8 cellular contexts compared by ENCODE assay signal in the genomic region with DNA sequence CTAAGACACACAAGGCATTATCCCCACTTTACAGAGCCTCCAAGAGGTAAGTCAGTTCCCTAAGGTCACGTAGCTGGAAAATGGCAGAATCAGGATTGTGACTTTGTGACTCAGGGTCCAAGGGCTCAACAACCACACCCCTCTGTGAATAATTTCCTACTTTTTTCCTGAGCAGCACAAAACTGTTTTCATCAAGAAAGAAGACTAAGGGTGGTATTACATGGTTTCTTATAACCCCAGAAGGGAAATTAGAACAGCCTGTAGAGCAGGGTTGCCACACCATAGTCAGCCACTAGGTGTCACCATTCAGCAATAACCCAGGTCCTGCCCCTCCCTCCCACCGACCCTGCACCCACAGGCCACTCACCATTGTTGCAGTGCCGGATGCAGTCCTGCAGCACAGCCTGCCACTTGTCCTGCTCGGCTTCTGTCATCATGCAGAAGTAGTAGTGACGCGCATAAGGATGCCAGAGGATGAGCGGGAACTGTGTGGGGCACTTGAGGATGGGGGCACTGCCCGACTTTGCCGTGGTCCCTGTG.
DNase-seq lines count a peak whose midpoint lies in the region; ATAC-seq, FAIRE-seq and TF ChIP-seq lines count a peak whose summit lies in the region.

No MANE protein-coding gene starts in this region.

- intact Hi-C loops in GM12878 (cut with micrococcal nuclease; ENCODE audit: unreplicated experiment), result no loop called here

- 82% methylated on average over 9 of the region's 9 CpGs for WGBS in GM12878 (ENCODE audit: insufficient coverage, insufficient replicate concordance, low lambda C conversion rate, missing lambda C conversion rate)

- H3K9me2 ChIP-seq in MM.1S (replicated peaks; ENCODE audit: insufficient read depth, low read length), result no peaks in the 10 kb centered on the region

- ATAC-seq in GM12878 (no peak), HG03521 (IDR thresholded peaks at IDR 0.05; ENCODE audit: unreplicated experiment) (no peak), GM19035 (IDR thresholded peaks at IDR 0.05; ENCODE audit: unreplicated experiment) (no peak)

- POLR2A ChIA-PET in GM12878 (lab: Charles Lee), result no interaction called here

- H3K27ac ChIP-seq in MM.1S (ENCODE audit: low read length), result no peak overlapping the region
- no peak overlapping the region for H3K27ac ChIP-seq in GM12878 (ENCODE audit: control insufficient read depth, insufficient read depth)

- peak; percentile 47 for TF ChIP-seq CTCF in MM.1S (IDR thresholded peaks at IDR 0.05; ENCODE audit: low read length)
- peak; percentile 5 to 39 (median 39); a peak in 3 of 6 replicates for TF ChIP-seq CTCF in GM12878 (IDR thresholded peaks at IDR 0.05 in 2 of 3, conservative IDR thresholded peaks at IDR 0.05 in 1 of 3; ENCODE audit: control insufficient read depth in 2 of 3, extremely low read depth in 1 of 3, insufficient read depth in 1 of 3, low read depth in 3 of 3, low read length in 3 of 3)
- peak; percentile 68 for TF ChIP-seq CTCF in neural crest cell (conservative IDR thresholded peaks at IDR 0.05)

- RAD21 ChIA-PET in GM12878 (lab: Charles Lee; ENCODE audit: unreplicated experiment), result no interaction called here

- no peaks in the 10 kb centered on the region for H3K9me3 ChIP-seq in MM.1S (replicated peaks; ENCODE audit: insufficient read depth, low read length)
- H3K9me3 ChIP-seq in GM12878 (replicated peaks; ENCODE audit: control insufficient read depth, insufficient read depth, low read length), result peaks cover 13% of the 10 kb centered on the region; the same call in 2 of the 3 replicates

- CTCF ChIA-PET in GM12878 (lab: Yijun Ruan, JAX), result no interaction called here

- H3K4me1 ChIP-seq in MM.1S (ENCODE audit: low read length) (no peaks in the 10 kb centered on the region), GM12878 (ENCODE audit: control insufficient read depth, insufficient read depth, low read length) (peaks cover 8% of the 10 kb centered on the region)

- H3K27me3 ChIP-seq in MM.1S (replicated peaks; ENCODE audit: insufficient read depth, low read length), result no peaks in the 10 kb centered on the region
- H3K27me3 ChIP-seq in GM12878 (replicated peaks in 1 of 2; ENCODE audit: control insufficient read depth in 2 of 2, insufficient read depth in 2 of 2, low read length in 1 of 2), result no peaks in the 10 kb centered on the region

- BruUV-seq in GM12878 (replicated peaks; lab: Mats Ljungman, UMichigan), result no TSS peak

- H3K4me1 Mint-ChIP-seq in neural crest cell, result peaks cover 35% of the 10 kb centered on the region

- H3K9ac ChIP-seq in MM.1S (ENCODE audit: low read length) (no peak overlapping the region), GM12878 (ENCODE audit: control insufficient read depth, insufficient read depth, low read length) (no peak overlapping the region)

- H3K36me3 ChIP-seq in MM.1S (replicated peaks; ENCODE audit: insufficient read depth, low read length) (no peaks in the 10 kb centered on the region), GM12878 (ENCODE audit: control insufficient read depth in 2 of 2, insufficient read depth in 2 of 2, low read length in 1 of 2) (no peaks in the 10 kb centered on the region)

- H2AFZ ChIP-seq in MM.1S (ENCODE audit: low read length), result no peak overlapping the region
- H2AFZ ChIP-seq in GM12878 (ENCODE audit: control insufficient read depth, low read depth, low read length), result no peak overlapping the region

- H3K79me2 ChIP-seq in MM.1S (ENCODE audit: low read length) (no peaks in the 10 kb centered on the region), GM12878 (ENCODE audit: control insufficient read depth, insufficient read depth, low read length) (no peaks in the 10 kb centered on the region)

- H3K4me2 ChIP-seq in MM.1S (ENCODE audit: low read depth, low read length) (no peak overlapping the region), GM12878 (ENCODE audit: control insufficient read depth, insufficient read depth) (no peak overlapping the region)

- DNase-seq in ELF-1 (ENCODE audit: low read depth, low spot score), result peak; percentile 80
- DNase-seq in MM.1S, result no peak
- no peak for DNase-seq in GM12878 (ENCODE audit: low read depth, low spot score)
- no peak for DNase-seq in neural crest cell (ENCODE audit: low read depth, low spot score)
- DNase-seq in Ammon's horn (ENCODE audit: low spot score), result no peak
- no peak for DNase-seq in iPS-NIHi7 (ENCODE audit: extremely low spot score)

- in situ Hi-C loops in GM12878 (cut with MboI), result no loop called here

- no peak overlapping the region for H3K27ac Mint-ChIP-seq in neural crest cell (ENCODE audit: unreplicated experiment)

- peaks cover 9% of the 10 kb centered on the region for H3K9me3 Mint-ChIP-seq in neural crest cell

- TF ChIP-seq EP300 in GM12878 (IDR thresholded peaks at IDR 0.05; ENCODE audit: borderline replicate concordance in 1 of 2, control insufficient read depth in 1 of 2, low read depth in 2 of 2, low read length in 2 of 2), result no peak

- FAIRE-seq in GM12878 (lab: Jason Lieb, UNC), result no peak

- no peaks in the 10 kb centered on the region for H3F3A ChIP-seq in MM.1S (ENCODE audit: insufficient read depth, low read length)

- H3K27me3 Mint-ChIP-seq in neural crest cell (ENCODE audit: low read depth), result no peaks in the 10 kb centered on the region

- peaks cover 40% of the 10 kb centered on the region for H3K36me3 Mint-ChIP-seq in neural crest cell (ENCODE audit: low read depth)

- SMC1A ChIA-PET in GM12878 (lab: Charles Lee; ENCODE audit: uncharacterized antibody, unreplicated experiment), result no interaction called here

- no peak overlapping the region for H3K4me3 Mint-ChIP-seq in neural crest cell

- TF ChIP-seq RAD21 in GM12878 (IDR thresholded peaks at IDR 0.05; ENCODE audit: insufficient read depth, low read depth, low read length), result no peak

- H4K20me1 ChIP-seq in MM.1S (ENCODE audit: insufficient read depth, low read length), result no peaks in the 10 kb centered on the region
- H4K20me1 ChIP-seq in GM12878 (ENCODE audit: control insufficient read depth, insufficient read depth), result no peaks in the 10 kb centered on the region

- H3K4me3 ChIP-seq in MM.1S (ENCODE audit: low read length) (no peak overlapping the region), GM12878 (no peak overlapping the region)

- no peak for TF ChIP-seq POLR2A in GM12878 (IDR thresholded peaks at IDR 0.05; ENCODE audit: low read depth, low read length)

TF ChIP-seq in GM12878, 131 proteins besides CTCF, POLR2A, EP300 and RAD21 (continues in another document):
- no peak for TF ChIP-seq SUZ12 (IDR thresholded peaks at IDR 0.05; ENCODE audit: unreplicated experiment)
- no peak for TF ChIP-seq SIN3A (IDR thresholded peaks at IDR 0.05; ENCODE audit: low read depth, low read length)
- TF ChIP-seq RB1 (IDR thresholded peaks at IDR 0.05; ENCODE audit: borderline replicate concordance), result no peak
- TF ChIP-seq SMAD1 (IDR thresholded peaks at IDR 0.05; ENCODE audit: low read depth, partially characterized antibody), result no peak
- TF ChIP-seq ETV6 (conservative IDR thresholded peaks at IDR 0.05 in 1 of 2, IDR thresholded peaks at IDR 0.05 in 1 of 2; ENCODE audit: borderline replicate concordance in 1 of 2, low read depth in 1 of 2), result no peak
- no peak for TF ChIP-seq NBN (IDR thresholded peaks at IDR 0.05)
- no peak for TF ChIP-seq JUNB (IDR thresholded peaks at IDR 0.05)
- TF ChIP-seq, protein P1, sequence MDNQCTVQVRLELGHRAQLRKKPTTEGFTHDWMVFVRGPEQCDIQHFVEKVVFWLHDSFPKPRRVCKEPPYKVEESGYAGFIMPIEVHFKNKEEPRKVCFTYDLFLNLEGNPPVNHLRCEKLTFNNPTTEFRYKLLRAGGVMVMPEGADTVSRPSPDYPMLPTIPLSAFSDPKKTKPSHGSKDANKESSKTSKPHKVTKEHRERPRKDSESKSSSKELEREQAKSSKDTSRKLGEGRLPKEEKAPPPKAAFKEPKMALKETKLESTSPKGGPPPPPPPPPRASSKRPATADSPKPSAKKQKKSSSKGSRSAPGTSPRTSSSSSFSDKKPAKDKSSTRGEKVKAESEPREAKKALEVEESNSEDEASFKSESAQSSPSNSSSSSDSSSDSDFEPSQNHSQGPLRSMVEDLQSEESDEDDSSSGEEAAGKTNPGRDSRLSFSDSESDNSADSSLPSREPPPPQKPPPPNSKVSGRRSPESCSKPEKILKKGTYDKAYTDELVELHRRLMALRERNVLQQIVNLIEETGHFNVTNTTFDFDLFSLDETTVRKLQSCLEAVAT (IDR thresholded peaks at IDR 0.05), result no peak
- TF ChIP-seq ZNF622 (IDR thresholded peaks at IDR 0.05), result no peak
- TF ChIP-seq SMC3 (IDR thresholded peaks at IDR 0.05; ENCODE audit: borderline replicate concordance, low read length), result no peak
- TF ChIP-seq MYB (IDR thresholded peaks at IDR 0.05; ENCODE audit: borderline replicate concordance, low read depth, low read length), result no peak
- TF ChIP-seq, protein P2, sequence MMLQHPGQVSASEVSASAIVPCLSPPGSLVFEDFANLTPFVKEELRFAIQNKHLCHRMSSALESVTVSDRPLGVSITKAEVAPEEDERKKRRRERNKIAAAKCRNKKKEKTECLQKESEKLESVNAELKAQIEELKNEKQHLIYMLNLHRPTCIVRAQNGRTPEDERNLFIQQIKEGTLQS (IDR thresholded peaks at IDR 0.05; ENCODE audit: borderline replicate concordance, extremely low read depth, low read depth, low read length), result no peak
- TF ChIP-seq SP1 (IDR thresholded peaks at IDR 0.05; ENCODE audit: low read depth, low read length), result no peak
- TF ChIP-seq CHD4 (IDR thresholded peaks at IDR 0.05), result no peak
- TF ChIP-seq HDAC2 (IDR thresholded peaks at IDR 0.05), result no peak
